Comparison of ENCODE assay signal across 8 cellular contexts in the genomic region with DNA sequence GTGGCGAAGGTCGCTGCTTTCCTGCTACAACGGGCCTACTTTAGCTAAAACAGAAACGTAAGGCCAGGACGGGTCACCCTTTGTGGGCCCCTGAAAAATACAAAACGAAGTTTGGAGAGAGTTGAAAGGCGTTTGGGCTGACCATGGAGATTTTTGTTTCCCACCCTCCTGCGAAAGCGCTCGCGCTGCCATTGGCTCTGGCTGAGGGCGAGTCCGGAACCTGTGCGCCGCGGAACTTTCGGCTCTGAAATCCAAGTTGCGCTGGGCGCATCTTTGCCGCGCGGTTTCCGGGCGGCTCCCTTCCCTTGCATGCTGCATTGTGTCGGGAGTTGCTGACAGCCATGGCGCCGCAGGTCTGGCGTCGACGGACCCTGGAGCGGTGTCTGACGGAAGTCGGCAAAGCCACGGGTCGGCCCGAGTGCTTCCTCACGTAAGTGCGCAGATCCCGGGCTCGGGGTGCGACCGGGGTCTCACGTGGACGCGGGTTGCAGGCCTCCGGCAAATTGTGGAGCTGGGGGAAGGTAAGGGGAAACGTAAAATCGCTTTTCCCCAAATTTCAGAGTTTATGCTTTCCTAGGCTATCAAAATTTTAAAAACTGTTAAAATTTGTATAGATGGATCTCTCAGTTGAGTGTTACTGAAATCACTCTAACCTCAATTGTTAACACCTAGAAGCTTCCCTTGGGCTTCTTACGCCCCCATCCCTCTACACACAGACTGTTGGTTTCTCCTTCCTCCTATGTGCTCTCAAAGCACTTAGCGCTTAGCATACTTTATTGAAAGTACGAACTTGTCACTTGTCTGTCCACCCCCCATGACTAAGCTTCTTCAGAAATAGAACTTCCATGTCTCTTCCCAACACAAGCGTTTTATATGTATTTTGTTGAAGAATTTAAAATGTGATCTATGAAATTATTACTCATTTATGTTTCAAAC. TPM values are rescaled to one million over a fixed set of nuclear protein-coding genes. Genes with fewer than 3 reads are reported as not detected.
DNase-seq lines count a peak whose midpoint lies in the region; ATAC-seq and TF ChIP-seq lines count a peak whose summit lies in the region.

Gene MPHOSPH10, plus strand, starts transcription at position 310 of the 936 bp plus-strand sequence. Its CDS starts 32 bp downstream, at position 342.

- intact Hi-C loops in adrenal gland (cut with DNase I) = no loop called here
- intact Hi-C loops in heart right ventricle (cut with DNase I) = loop anchor here in 2 of 10 donors (2.0 to 5.0 kb wide), 2 partner anchors 62 to 63 kb away; partner anchors contain the start of gene NAGK (in 2 of the 2)
- intact Hi-C loops in posterior vena cava (cut with DNase I) = no loop called here

- ATAC-seq in HG02759 (IDR thresholded peaks at IDR 0.05; ENCODE audit: unreplicated experiment) (peak; percentile 94), heart right ventricle (peak; percentile 95 to 98 (median 98)), upper lobe of left lung (ENCODE audit: low FRiP score in 2 of 2) (peak; percentile 98 to 99)

- no peak for TF ChIP-seq CTCF in GM13976 (IDR thresholded peaks at IDR 0.05; ENCODE audit: borderline replicate concordance, control extremely low read depth, extremely low read depth, insufficient read depth, missing control alignments)
- peak in 1 of 6 experiments; percentile 4 for TF ChIP-seq CTCF in adrenal gland (IDR thresholded peaks at IDR 0.05)
- no peak for TF ChIP-seq CTCF in heart right ventricle (IDR thresholded peaks at IDR 0.05)
- TF ChIP-seq CTCF in upper lobe of left lung (IDR thresholded peaks at IDR 0.05) = peak in 1 of 6 experiments; percentile 1

- H3K36me3 ChIP-seq in adrenal gland (replicated peaks in 1 of 2) (peaks cover 0 to 19% of the 10 kb centered on the region in 2 donors), heart right ventricle (peaks cover 0 to 39% (median 14%) of the 10 kb centered on the region in 9 donors), upper lobe of left lung (peaks cover 8 to 25% (median 11%) of the 10 kb centered on the region in 4 donors)

- H3K27ac ChIP-seq in adrenal gland (peak within 1 kb of the TSS; percentile 80 to 99 (median 91)), heart right ventricle (peak within 1 kb of the TSS; percentile 68 to 97 (median 96)), upper lobe of left lung (peak within 1 kb of the TSS; percentile 88 to 97 (median 90))

- TF ChIP-seq POLR2A in adrenal gland (IDR thresholded peaks at IDR 0.05) (peak in 1 of 2 donors; percentile 16), upper lobe of left lung (IDR thresholded peaks at IDR 0.05) (peak in 2 of 4 donors; percentile 48 to 54)

- no peaks in the 10 kb centered on the region for H3K9me3 ChIP-seq in adrenal gland (replicated peaks in 1 of 3)
- H3K9me3 ChIP-seq in heart right ventricle = no peaks in the 10 kb centered on the region
- H3K9me3 ChIP-seq in upper lobe of left lung = no peaks in the 10 kb centered on the region

- no peaks in the 10 kb centered on the region for H3K27me3 ChIP-seq in adrenal gland
- no peaks in the 10 kb centered on the region for H3K27me3 ChIP-seq in heart right ventricle
- H3K27me3 ChIP-seq in upper lobe of left lung = no peaks in the 10 kb centered on the region

- peak; percentile 90 for DNase-seq in GM13976 (ENCODE audit: low spot score)
- peak; percentile 82 for DNase-seq in NCI-H1105 treated with DMSO at 0.1 percent for 48 hours (lab: John Stamatoyannopoulos, UW)
- peak; percentile 83 for DNase-seq in T follicular helper cell (ENCODE audit: low read depth)
- peak; percentile 86 to 94 (median 92) for DNase-seq in adrenal gland
- DNase-seq in heart right ventricle = peak; percentile 89 to 90
- peak; percentile 98 for DNase-seq in posterior vena cava (ENCODE audit: low spot score)
- DNase-seq in upper lobe of left lung = peak; percentile 92 to 95

- H3K4me1 ChIP-seq in adrenal gland (replicated peaks in 1 of 2) (peaks cover 9 to 55% of the 10 kb centered on the region in 2 donors), heart right ventricle (peaks cover 9 to 50% (median 41%) of the 10 kb centered on the region in 9 donors), upper lobe of left lung (peaks cover 25 to 40% (median 31%) of the 10 kb centered on the region in 4 donors)

- WGBS in adrenal gland, 4 donors = 0 to 1% (median 0%) methylated on average over 34 to 52 of the region's 52 CpGs
- WGBS in heart right ventricle, 2 donors = 0 to 1% methylated on average over 52 of the region's 52 CpGs
- 0 to 1% methylated on average over 12 to 52 of the region's 52 CpGs for WGBS in upper lobe of left lung, 2 donors

- in situ Hi-C loops in GM13976 (cut with MboI; ENCODE audit: low sequenced_read_pairs, unreplicated experiment) = no loop called here

- H3K4me3 ChIP-seq in adrenal gland (peak within 1 kb of the TSS; percentile 48 to 96 (median 80)), heart right ventricle (peak within 1 kb of the TSS; percentile 65 to 97 (median 86)), upper lobe of left lung (peak within 1 kb of the TSS; percentile 71 to 97 (median 86))

- peak in 1 of 4 donors; percentile 23 for TF ChIP-seq EP300 in upper lobe of left lung (IDR thresholded peaks at IDR 0.05)

RNA-seq across cellular contexts. Expression of gene MPHOSPH10, which starts in this region (rescaled TPM):
- total RNA-seq in adrenal gland (10 to 100 TPM in 7 of 8 donors, 1 to 10 TPM in 1; 9.4 to 36.8 (median 21.3) TPM), heart right ventricle (10 to 100 TPM; 18.9 to 32.1 (median 22.9) TPM), posterior vena cava (10 to 100 TPM; 26.3 to 28.3 TPM), upper lobe of left lung (10 to 100 TPM; 11.7 to 35.6 (median 25.8) TPM)
- polyA plus RNA-seq in adrenal gland (10 to 100 TPM; 29.0 to 62.1 (median 44.9) TPM), heart right ventricle (10 to 100 TPM; 18.5 to 39.4 TPM)

Comparison
In these comparisons a context has a peak if more than half of its experiments do, and no peak if none do; other contexts are left out.
1. Peak in every context shown above with its lines: DNase-seq, ATAC-seq, H3K4me3 ChIP-seq and H3K27ac ChIP-seq.